ENCODE assay signal across 9 cellular contexts in genomic region chrX:107714196-107714811, GRCh38.
DNase-seq lines count a peak whose midpoint lies in the region; ATAC-seq and TF ChIP-seq lines count a peak whose summit lies in the region.
"Had no signal": no experiment of that assay in that cellular context is flagged by ENCODE, and none has a peak within 500 bp of the region (broad histone marks: within the 10 kb centered on the region; RNA-seq: fewer than 3 reads in every experiment).

No MANE protein-coding gene starts in this region.

- ATAC-seq in GM19463 (IDR thresholded peaks at IDR 0.05; ENCODE audit: unreplicated experiment) = no peak

- no peak overlapping the region for H3K27ac Mint-ChIP-seq in activated T-helper 2 cell treated with anti-CD3 and anti-CD28 coated beads, Interferon-gamma antibody, Interleukin-2, Interleukin-4, amounts not matched to agents 10 μg/mL and 5 μg/mL and 100 μg/mL, durations not matched to agents 14 hours and 24 hours and 36 hours

- peak overlapping the region; percentile 93 for H3K4me3 Mint-ChIP-seq in activated T-helper 2 cell treated with anti-CD3 and anti-CD28 coated beads, Interferon-gamma antibody, Interleukin-2, Interleukin-4, amounts not matched to agents 10 μg/mL and 5 μg/mL and 100 μg/mL, durations not matched to agents 14 hours and 24 hours and 36 hours (ENCODE audit: low read depth)

- CTCF ChIA-PET in HEK293 (lab: Yijun Ruan, JAX) = interaction anchor here (0.9 to 13.0 kb wide), 5 partner anchors 12 to 62 kb away, joined by 3 to 161 read pairs (median 5); partner anchors contain the start of genes NCBP2L and TSC22D3

- POLR2A ChIA-PET in HEK293 (lab: Yijun Ruan, JAX) = no interaction called here

- H3K27me3 Mint-ChIP-seq in activated T-helper 2 cell treated with anti-CD3 and anti-CD28 coated beads, Interferon-gamma antibody, Interleukin-2, Interleukin-4, amounts not matched to agents 10 μg/mL and 5 μg/mL and 100 μg/mL, durations not matched to agents 14 hours and 24 hours and 36 hours (ENCODE audit: low read depth) = no peaks in the 10 kb centered on the region

- TF ChIP-seq CTCF in HEK293 (tag by site-specific recombination; IDR thresholded peaks at IDR 0.05) (peak; percentile 12; the same call in 1 of the 2 replicates), left ventricle myocardium inferior (IDR thresholded peaks at IDR 0.05; ENCODE audit: borderline replicate concordance) (peak; percentile 26), GM13976 (IDR thresholded peaks at IDR 0.05; ENCODE audit: borderline replicate concordance, control extremely low read depth, extremely low read depth, insufficient read depth, missing control alignments) (no peak)

- H3K4me1 Mint-ChIP-seq in activated T-helper 2 cell treated with anti-CD3 and anti-CD28 coated beads, Interferon-gamma antibody, Interleukin-2, Interleukin-4, amounts not matched to agents 10 μg/mL and 5 μg/mL and 100 μg/mL, durations not matched to agents 14 hours and 24 hours and 36 hours (ENCODE audit: low read depth) = peaks cover 55% of the 10 kb centered on the region

- no peaks in the 10 kb centered on the region for H3K27me3 ChIP-seq in left ventricle myocardium inferior (ENCODE audit: low read depth)

- intact Hi-C loops in activated T-helper 2 cell treated with anti-CD3 and anti-CD28 coated beads, Interferon-gamma antibody, Interleukin-2, Interleukin-4, amounts not matched to agents 10 μg/mL and 5 μg/mL and 100 μg/mL, durations not matched to agents 14 hours and 24 hours and 36 hours (cut with micrococcal nuclease) = no loop called here
- intact Hi-C loops in left ventricle myocardium inferior (cut with micrococcal nuclease) = loop anchor here (5.0 kb wide), 1 partner anchor 37 kb away; no protein-coding TSS in a partner anchor

- in situ Hi-C loops in GM13976 (cut with MboI; ENCODE audit: low sequenced_read_pairs, unreplicated experiment) = no loop called here

- H3K36me3 ChIP-seq in HEK293 (ENCODE audit: control insufficient read depth in 2 of 2, insufficient read depth in 1 of 2, low read length in 2 of 2) = peaks cover 0 to 29% of the 10 kb centered on the region in 2 experiments; a peak in 1 of 3 replicates
- H3K36me3 ChIP-seq in left ventricle myocardium inferior = peaks cover 26% of the 10 kb centered on the region

- H3K4me3 ChIP-seq in HEK293 (ENCODE audit: low read depth, low read length) (no peak overlapping the region), left ventricle myocardium inferior (peak overlapping the region; percentile 76)

- no peaks in the 10 kb centered on the region for H3K9me3 Mint-ChIP-seq in activated T-helper 2 cell treated with anti-CD3 and anti-CD28 coated beads, Interferon-gamma antibody, Interleukin-2, Interleukin-4, amounts not matched to agents 10 μg/mL and 5 μg/mL and 100 μg/mL, durations not matched to agents 14 hours and 24 hours and 36 hours

- peaks cover 29% of the 10 kb centered on the region for H3K36me3 Mint-ChIP-seq in activated T-helper 2 cell treated with anti-CD3 and anti-CD28 coated beads, Interferon-gamma antibody, Interleukin-2, Interleukin-4, amounts not matched to agents 10 μg/mL and 5 μg/mL and 100 μg/mL, durations not matched to agents 14 hours and 24 hours and 36 hours (ENCODE audit: low read depth)

- peaks cover 14% of the 10 kb centered on the region for H3K4me1 ChIP-seq in HEK293 (ENCODE audit: control insufficient read depth, insufficient read depth, low read length)
- peaks cover 81% of the 10 kb centered on the region for H3K4me1 ChIP-seq in left ventricle myocardium inferior

- DNase-seq in activated T-helper 2 cell treated with anti-CD3 and anti-CD28 coated beads, Interferon-gamma antibody, Interleukin-2, Interleukin-4, amounts not matched to agents 10 μg/mL and 5 μg/mL and 100 μg/mL, durations not matched to agents 14 hours and 24 hours and 36 hours (ENCODE audit: low spot score) = no peak
- no peak for DNase-seq in left ventricle myocardium inferior
- peak; percentile 29 for DNase-seq in stimulated activated CD8-positive, alpha-beta memory T cell treated with anti-CD3 and anti-CD28 coated beads, Interleukin-4, amount 100 ng/mL, for 48 hours
- DNase-seq in NCI-H524 treated with DMSO at 0.1 percent for 48 hours (lab: John Stamatoyannopoulos, UW) = no peak
- DNase-seq in SKM-1 treated with dmso at 0.1 percent for 144 hours (lab: John Stamatoyannopoulos, UW; ENCODE audit: unreplicated experiment) = no peak
- DNase-seq in GM13976 (ENCODE audit: low spot score) = no peak
- DNase-seq: NCI-H510A had no signal

- H3K27ac ChIP-seq in HEK293 (ENCODE audit: extremely low read depth, low read depth, low read length) = peak overlapping the region; percentile 36; the same call in 1 of the 2 replicates
- peak overlapping the region; percentile 94 for H3K27ac ChIP-seq in left ventricle myocardium inferior (replicated peaks)

- no peaks in the 10 kb centered on the region for H3K9me3 ChIP-seq in HEK293 (ENCODE audit: control insufficient read depth, insufficient read depth, low read depth, low read length)
- no peaks in the 10 kb centered on the region for H3K9me3 ChIP-seq in left ventricle myocardium inferior (replicated peaks)

TF ChIP-seq in HEK293, 187 proteins besides CTCF, POLR2A, EP300 and RAD21:
- TF ChIP-seq ZBTB1 (tag by site-specific recombination; IDR thresholded peaks at IDR 0.05) (no peak), ZNF510 (tag by site-specific recombination; IDR thresholded peaks at IDR 0.05; ENCODE audit: insufficient replicate concordance) (no peak), ZNF600 (tag by site-specific recombination; IDR thresholded peaks at IDR 0.05) (no peak), ZNF558 (tag by site-specific recombination; IDR thresholded peaks at IDR 0.05) (no peak), MZF1 (tag by site-specific recombination; IDR thresholded peaks at IDR 0.05; ENCODE audit: borderline replicate concordance) (peak; percentile 13; the same call in 1 of the 2 replicates)
- TF ChIP-seq, protein P1, sequence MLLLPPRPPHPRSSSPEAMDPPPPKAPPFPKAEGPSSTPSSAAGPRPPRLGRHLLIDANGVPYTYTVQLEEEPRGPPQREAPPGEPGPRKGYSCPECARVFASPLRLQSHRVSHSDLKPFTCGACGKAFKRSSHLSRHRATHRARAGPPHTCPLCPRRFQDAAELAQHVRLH (tag by site-specific recombination; IDR thresholded peaks at IDR 0.05) = no peak
